ENCODE assay signal across 24 cellular contexts in genomic region chr12:11757095-11757494, GRCh38.
DNase-seq lines count a peak whose midpoint lies in the region; ATAC-seq and TF ChIP-seq lines count a peak whose summit lies in the region.
"Had no signal": no experiment of that assay in that cellular context is flagged by ENCODE, and none has a peak within 500 bp of the region (broad histone marks: within the 10 kb centered on the region; RNA-seq: fewer than 3 reads in every experiment).

No MANE protein-coding gene starts in this region.

- DNase-seq in ascending aorta (ENCODE audit: low spot score in 2 of 2) (no peak), tibial artery (no peak), NCI-H2196 (lab: John Stamatoyannopoulos, UW; ENCODE audit: unreplicated experiment) (no peak)
- no peak for DNase-seq in stimulated activated naive CD8-positive, alpha-beta T cell treated with anti-CD3 and anti-CD28 coated beads, Interleukin-15, Interleukin-2, amounts not matched to agents 100 U/mL and 50 U/mL, for 24 hours
- DNase-seq: activated CD4-positive, alpha-beta T cell treated with anti-CD3 and anti-CD28 coated beads, Interleukin-2, amount 50 U/mL, for 1 hour; activated naive CD4-positive, alpha-beta T cell; activated T-cell treated with anti-CD3 and anti-CD28 coated beads, Interleukin-2, amount 50 U/mL, for 48 hours; brain microvascular endothelial cell; effector CD8-positive, alpha-beta T cell; Kasumi-1; mammary epithelial cell; MV-4-11; NCI-H1436 treated with DMSO at 0.1 percent for 48 hours; NCI-H2107; NCI-H446 treated with DMSO at 0.1 percent for 48 hours; NCI-H82; OCI-M1; upper lobe of left lung had no signal

- H3K27me3 ChIP-seq in OCI-LY1 (ENCODE audit: insufficient read depth, low read length) (no peaks in the 10 kb centered on the region), ascending aorta (no peaks in the 10 kb centered on the region), muscle layer of duodenum (ENCODE audit: low read depth, low read length) (no peaks in the 10 kb centered on the region), tibial artery (no peaks in the 10 kb centered on the region)
- H3K27me3 ChIP-seq: brain microvascular endothelial cell, neutrophil, upper lobe of left lung had no signal

- intact Hi-C loops in ascending aorta (cut with DNase I), result loop anchor here (5.0 to 10.0 kb wide), 2 partner anchors 60 to 108 kb away; no protein-coding TSS in a partner anchor
- intact Hi-C loops in tibial artery (cut with DNase I; ENCODE audit: low total_unique reads), result no loop called here

- H4K20me1 ChIP-seq in OCI-LY1 (ENCODE audit: insufficient read depth, low read length), result no peaks in the 10 kb centered on the region

- H3K9me3 ChIP-seq in OCI-LY1 (ENCODE audit: low read length) (no peaks in the 10 kb centered on the region), ascending aorta (no peaks in the 10 kb centered on the region), muscle layer of duodenum (ENCODE audit: control insufficient read depth in 1 of 2, low read length in 2 of 2) (no peaks in the 10 kb centered on the region), tibial artery (no peaks in the 10 kb centered on the region)
- H3K9me3 ChIP-seq: neutrophil, upper lobe of left lung had no signal

- peak overlapping the region; percentile 99 for H3K27ac ChIP-seq in OCI-LY1 (ENCODE audit: low read depth, low read length, poor library complexity, severe bottlenecking)
- peak overlapping the region; percentile 93 for H3K27ac ChIP-seq in ascending aorta
- H3K27ac ChIP-seq in muscle layer of duodenum (ENCODE audit: low read length), result peak overlapping the region; percentile 84
- H3K27ac ChIP-seq in tibial artery, result peak overlapping the region; percentile 84
- H3K27ac ChIP-seq: brain microvascular endothelial cell, epithelial cell of prostate, neutrophil had no signal

- H2AFZ ChIP-seq in OCI-LY1 (ENCODE audit: low read length), result no peak overlapping the region

- peak overlapping the region; percentile 90 for H3K9ac ChIP-seq in OCI-LY1 (ENCODE audit: low read length)

- no peak for ATAC-seq in stimulated activated naive CD8-positive, alpha-beta T cell treated with anti-CD3 and anti-CD28 coated beads, Interleukin-15, Interleukin-2, amounts not matched to agents 100 U/mL and 50 U/mL, for 24 hours
- no peak for ATAC-seq in HG02840 (IDR thresholded peaks at IDR 0.05; ENCODE audit: low FRiP score, unreplicated experiment)

- 0 out of 2 replicates have a peak, but pooled peaks cover 4% of the 10 kb centered on the region for H3F3A ChIP-seq in OCI-LY1 (ENCODE audit: insufficient read depth, low read length)

- peaks cover 100% of the 10 kb centered on the region for H3K4me1 ChIP-seq in OCI-LY1 (ENCODE audit: insufficient read depth, low read length, severe bottlenecking)
- peaks cover 30 to 72% of the 10 kb centered on the region in 2 donors for H3K4me1 ChIP-seq in ascending aorta
- peaks cover 26 to 39% of the 10 kb centered on the region in 2 donors for H3K4me1 ChIP-seq in muscle layer of duodenum (ENCODE audit: control insufficient read depth in 1 of 2, insufficient read depth in 2 of 2, low read length in 2 of 2)
- peaks cover 0 to 97% (median 73%) of the 10 kb centered on the region in 4 donors for H3K4me1 ChIP-seq in tibial artery

- peak overlapping the region; percentile 71 for H3K4me2 ChIP-seq in OCI-LY1 (ENCODE audit: low read length)

- H3K79me2 ChIP-seq in OCI-LY1 (ENCODE audit: insufficient read depth, low read length), result no peaks in the 10 kb centered on the region

- no peak overlapping the region for H3K4me3 ChIP-seq in OCI-LY1 (ENCODE audit: low read depth, low read length, poor library complexity, severe bottlenecking)
- H3K4me3 ChIP-seq in ascending aorta, result no peak overlapping the region
- no peak overlapping the region for H3K4me3 ChIP-seq in muscle layer of duodenum (ENCODE audit: low read depth in 1 of 2, low read length in 2 of 2)
- no peak overlapping the region for H3K4me3 ChIP-seq in tibial artery
- H3K4me3 ChIP-seq: skin epidermis, upper lobe of left lung had no signal

- no peaks in the 10 kb centered on the region for H3K9me2 ChIP-seq in OCI-LY1 (ENCODE audit: low read depth, low read length)

- no peaks in the 10 kb centered on the region for H3K36me3 ChIP-seq in OCI-LY1 (ENCODE audit: insufficient read depth, low read length)
- H3K36me3 ChIP-seq in ascending aorta, result no peaks in the 10 kb centered on the region
- H3K36me3 ChIP-seq in muscle layer of duodenum (ENCODE audit: control insufficient read depth in 1 of 2, insufficient read depth in 2 of 2, low read length in 2 of 2), result peaks cover 0 to 5% of the 10 kb centered on the region in 2 donors
- peaks cover 0 to 14% (median 0%) of the 10 kb centered on the region in 3 donors for H3K36me3 ChIP-seq in tibial artery

- TF ChIP-seq CTCF in OCI-LY1 (IDR thresholded peaks at IDR 0.05; ENCODE audit: low read length), result no peak
- TF ChIP-seq CTCF in ascending aorta (IDR thresholded peaks at IDR 0.05), result no peak
- TF ChIP-seq CTCF in tibial artery (IDR thresholded peaks at IDR 0.05), result no peak
